Comparison of ENCODE assay signal across 17 cellular contexts in the genomic region with DNA sequence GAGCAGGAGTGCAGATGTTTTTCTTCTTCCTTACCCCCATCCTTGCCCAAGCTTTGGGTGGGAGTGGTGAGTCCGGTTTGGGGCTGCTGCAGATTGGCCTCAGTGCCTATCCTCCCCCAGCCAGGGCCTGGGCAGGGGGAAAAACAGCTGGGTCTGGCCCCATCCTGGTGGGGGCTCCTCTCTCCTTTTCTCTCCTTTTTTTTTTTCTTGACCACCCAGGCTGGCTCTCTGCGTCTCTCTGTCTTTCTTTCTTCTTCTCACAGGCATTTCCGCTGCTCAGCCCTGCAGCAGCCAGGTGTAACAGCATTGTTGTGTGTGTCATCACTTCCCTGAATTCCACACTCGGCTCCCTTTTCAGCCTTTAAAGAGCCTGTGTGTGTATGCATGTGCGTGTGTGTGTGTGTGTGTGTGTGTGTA. TPM values are rescaled to one million over a fixed set of nuclear protein-coding genes. Genes with fewer than 3 reads are reported as not detected.
DNase-seq lines count a peak whose midpoint lies in the region; ATAC-seq and TF ChIP-seq lines count a peak whose summit lies in the region.
"Had no signal": no experiment of that assay in that cellular context is flagged by ENCODE, and none has a peak within 500 bp of the region (broad histone marks: within the 10 kb centered on the region; RNA-seq: fewer than 3 reads in every experiment).

No MANE protein-coding gene starts in this region.

- no TSS peak for BruUV-seq in Calu3 (replicated peaks; lab: Mats Ljungman, UMichigan)

- H3K4me3 ChIP-seq in iPS-15b (ENCODE audit: low read depth, low read length) (peak overlapping the region; percentile 43), neural progenitor cell (no peak overlapping the region)
- H3K4me3 ChIP-seq: PC-9 had no signal

- peaks cover 87% of the 10 kb centered on the region for H3K27me3 Mint-ChIP-seq in Calu3 (ENCODE audit: unreplicated experiment)
- peaks cover 51 to 71% of the 10 kb centered on the region in 2 donors for H3K27me3 Mint-ChIP-seq in T-cell
- peaks cover 68% of the 10 kb centered on the region for H3K27me3 Mint-ChIP-seq in neural progenitor cell (ENCODE audit: insufficient read depth, low read depth)

- TF ChIP-seq CTCF in Calu3 (IDR thresholded peaks at IDR 0.05; ENCODE audit: unreplicated experiment) (no peak), neural progenitor cell (IDR thresholded peaks at IDR 0.05) (no peak)

- H3K9me3 ChIP-seq in iPS-15b (ENCODE audit: control insufficient read depth, insufficient read depth, low read length) (no peaks in the 10 kb centered on the region), neural progenitor cell (ENCODE audit: low read depth) (no peaks in the 10 kb centered on the region)
- H3K9me3 ChIP-seq: suprapubic skin had no signal

- H3K79me2 ChIP-seq in neural progenitor cell (ENCODE audit: low read depth) = no peaks in the 10 kb centered on the region

- H4K20me1 ChIP-seq in neural progenitor cell (ENCODE audit: low read depth) = peaks cover 75% of the 10 kb centered on the region

- ATAC-seq in T-cell (replicated peaks in 1 of 4) (no peak), GM18520 (IDR thresholded peaks at IDR 0.05; ENCODE audit: unreplicated experiment) (no peak)
- ATAC-seq: activated T-cell treated with anti-CD3 and anti-CD28 coated beads, Interleukin-2, amount 50 U/mL, for 4 hours had no signal

- POLR2A ChIA-PET in T-cell (lab: Charles Lee) = interaction anchor here in 1 of 2 donors (0.7 kb wide), 1 partner anchor 24 kb away, joined by 3 read pairs; no protein-coding TSS in a partner anchor

- H3K4me1 Mint-ChIP-seq in Calu3 (ENCODE audit: low read depth, unreplicated experiment) (peaks cover 25% of the 10 kb centered on the region), T-cell (peaks cover 30 to 45% (median 35%) of the 10 kb centered on the region in 3 donors), neural progenitor cell (peaks cover 22% of the 10 kb centered on the region)

- peaks cover 98% of the 10 kb centered on the region for H3K27me3 ChIP-seq in iPS-15b (ENCODE audit: control insufficient read depth, insufficient read depth, low read length)
- H3K27me3 ChIP-seq in neural progenitor cell = peaks cover 100% of the 10 kb centered on the region

- no peak for DNase-seq in Calu3
- no peak for DNase-seq in T-cell
- DNase-seq in neural progenitor cell (ENCODE audit: low spot score) = peak; percentile 58
- DNase-seq in stimulated activated CD4-positive, alpha-beta T cell treated with anti-CD3 and anti-CD28 coated beads, Interleukin-4, amount 100 ng/mL, for 4 hours = no peak
- no peak for DNase-seq in MV-4-11 (lab: John Stamatoyannopoulos, UW)
- DNase-seq: activated CD4-positive, alpha-beta T cell treated with anti-CD3 and anti-CD28 coated beads, Interleukin-2, amount 10 ng/mL, durations not matched to agents 24 days and 14 days; activated T-cell treated with anti-CD3 and anti-CD28 coated beads, Interleukin-2, amount 50 U/mL, for 4 hours; effector memory CD4-positive, alpha-beta T cell; IMR-90; mammary epithelial cell; NCI-H1930; PC-9 had no signal

- H3K4me2 ChIP-seq in neural progenitor cell = no peak overlapping the region
- H3K4me2 ChIP-seq: PC-9 had no signal

- no peaks in the 10 kb centered on the region for H3K9me3 Mint-ChIP-seq in Calu3 (ENCODE audit: low read depth, unreplicated experiment)
- H3K9me3 Mint-ChIP-seq in T-cell = no peaks in the 10 kb centered on the region
- H3K9me3 Mint-ChIP-seq in neural progenitor cell = no peaks in the 10 kb centered on the region
- H3K9me3 Mint-ChIP-seq: activated T-cell treated with anti-CD3 and anti-CD28 coated beads, Interleukin-2, amount 50 U/mL, for 4 hours had no signal

- H3K27ac Mint-ChIP-seq in Calu3 (ENCODE audit: unreplicated experiment) = no peak overlapping the region
- H3K27ac Mint-ChIP-seq in T-cell = no peak overlapping the region
- H3K27ac Mint-ChIP-seq in neural progenitor cell = no peak overlapping the region
- H3K27ac Mint-ChIP-seq: activated CD4-positive, alpha-beta T cell treated with anti-CD3 and anti-CD28 coated beads, Interleukin-2, amount 10 ng/mL, durations not matched to agents 24 days and 14 days had no signal

- CTCF ChIA-PET in Calu3 (lab: Charles Lee) = interaction anchor here (0.6 kb wide), 1 partner anchor 13 kb away, joined by 3 read pairs; no protein-coding TSS in a partner anchor
- CTCF ChIA-PET in T-cell (lab: Charles Lee) = no interaction called here

- H3K36me3 ChIP-seq in iPS-15b (ENCODE audit: control insufficient read depth, insufficient read depth, low read length) (no peaks in the 10 kb centered on the region), neural progenitor cell (no peaks in the 10 kb centered on the region)
- H3K36me3 ChIP-seq: suprapubic skin had no signal

- no peak overlapping the region for H3K27ac ChIP-seq in neural progenitor cell
- H3K27ac ChIP-seq: PC-9, SK-N-MC, suprapubic skin had no signal

- H3F3A ChIP-seq in neural progenitor cell (ENCODE audit: low read depth) = peaks cover 15% of the 10 kb centered on the region

- H3K9ac ChIP-seq in iPS-15b (ENCODE audit: low read depth, low read length) (no peak overlapping the region), neural progenitor cell (no peak overlapping the region)

- peak overlapping the region; percentile 20 for H3K4me3 Mint-ChIP-seq in Calu3 (ENCODE audit: low read depth, unreplicated experiment)
- peak overlapping the region in 2 of 3 donors; percentile 66 to 80 for H3K4me3 Mint-ChIP-seq in T-cell
- H3K4me3 Mint-ChIP-seq in neural progenitor cell = no peak overlapping the region

- H3K4me1 ChIP-seq in iPS-15b (ENCODE audit: control insufficient read depth, insufficient read depth, low read length) (peaks cover 20% of the 10 kb centered on the region), neural progenitor cell (peaks cover 38% of the 10 kb centered on the region)

- H2AFZ ChIP-seq in neural progenitor cell (replicated peaks) = no peak overlapping the region
- H2AFZ ChIP-seq: PC-9 had no signal

- intact Hi-C loops in Calu3 (cut with micrococcal nuclease; ENCODE audit: unreplicated experiment) = no loop called here

- H3K36me3 Mint-ChIP-seq in Calu3 (ENCODE audit: insufficient read depth, unreplicated experiment) (peaks cover 23% of the 10 kb centered on the region), T-cell (no peaks in the 10 kb centered on the region), neural progenitor cell (no peaks in the 10 kb centered on the region)

RNA-seq across cellular contexts. Expression of gene FOXL2NB, which starts 2.0 kb away (rescaled TPM):
- 0.35 and 0.51 TPM in 2 replicates for total RNA-seq in Calu3 (2022)
- under 1 TPM in 1 of 5 donors, not detected in 4; 0.06 TPM for total RNA-seq in T-cell
- 0.09 TPM in 1 of 2 replicates, not detected in the other for total RNA-seq in neural progenitor cell (ENCODE audit: low replicate concordance)
- total RNA-seq: activated CD4-positive, alpha-beta T cell treated with anti-CD3 and anti-CD28 coated beads, Interleukin-2, amount 10 ng/mL, durations not matched to agents 24 days and 14 days; activated T-cell treated with anti-CD3 and anti-CD28 coated beads, Interleukin-2, amount 50 U/mL, for 4 hours; cardiac septum had no signal

RNA-seq across cellular contexts. Expression of gene FOXL2, which starts 2.1 kb away (rescaled TPM):
- total RNA-seq in Calu3 (2022) (0.42 and 0.86 TPM in 2 replicates), T-cell (not detected), neural progenitor cell (ENCODE audit: low replicate concordance) (not detected in 2 replicates)
- total RNA-seq: activated CD4-positive, alpha-beta T cell treated with anti-CD3 and anti-CD28 coated beads, Interleukin-2, amount 10 ng/mL, durations not matched to agents 24 days and 14 days; IMR-90; PC-9 had no signal

RNA-seq across cellular contexts. Expression of gene PRR23A, which starts 57.1 kb away (rescaled TPM):
- total RNA-seq in Calu3 (2022) (not detected in 2 replicates), T-cell (not detected), neural progenitor cell (ENCODE audit: low replicate concordance) (not detected in 2 replicates)
- total RNA-seq: activated CD4-positive, alpha-beta T cell treated with anti-CD3 and anti-CD28 coated beads, Interleukin-2, amount 10 ng/mL, durations not matched to agents 24 days and 14 days; activated T-cell treated with anti-CD3 and anti-CD28 coated beads, Interleukin-2, amount 50 U/mL, for 4 hours; cardiac septum; IMR-90; mammary epithelial cell; PC-9; suprapubic skin had no signal
